Comparison of ENCODE assay signal across 9 cellular contexts in the genomic region with DNA sequence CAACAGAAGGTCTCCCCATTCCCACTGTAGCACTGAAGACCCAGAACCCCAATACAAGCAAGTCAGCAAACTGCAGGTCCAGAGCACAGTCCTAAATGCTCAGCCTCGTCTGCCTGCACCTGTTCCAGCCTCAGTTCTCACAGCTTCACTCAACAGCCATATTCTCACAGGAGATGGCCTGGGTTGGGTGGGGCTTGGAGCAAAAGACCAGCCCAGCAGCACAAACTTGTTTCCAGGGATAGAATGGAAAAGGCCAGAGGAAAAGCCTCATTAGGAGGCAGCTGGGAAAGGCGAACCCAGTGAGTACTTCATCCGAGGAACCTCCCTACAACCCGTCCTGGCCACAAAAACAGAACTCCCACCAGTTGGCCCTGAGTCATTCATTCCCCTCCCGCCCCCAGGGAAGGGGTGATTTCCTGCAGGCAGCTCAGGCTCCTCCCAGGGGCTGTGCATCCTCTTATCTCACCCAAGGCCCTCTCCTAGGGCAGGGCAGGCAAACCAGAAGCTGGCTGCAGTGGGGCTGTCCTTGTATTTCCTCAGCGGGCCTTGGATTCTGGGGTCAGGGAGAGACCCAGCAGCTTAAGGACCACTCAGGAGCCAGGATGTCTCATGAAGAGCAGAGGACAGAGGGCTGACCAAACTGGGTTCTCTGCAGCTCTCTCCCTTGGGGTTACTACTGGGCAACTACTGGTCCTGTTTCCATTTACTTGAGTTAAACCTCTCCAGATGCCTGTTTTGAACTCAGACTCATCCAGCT. TPM values are rescaled to one million over a fixed set of nuclear protein-coding genes. Genes with fewer than 3 reads are reported as not detected.
A peak's percentile ranks its signal among the peaks of the same experiment; 100 is the strongest.
DNase-seq lines count a peak whose midpoint lies in the region; ATAC-seq, FAIRE-seq and TF ChIP-seq lines count a peak whose summit lies in the region.
"Had no signal": no experiment of that assay in that cellular context is flagged by ENCODE, and none has a peak within 500 bp of the region (broad histone marks: within the 10 kb centered on the region; RNA-seq: fewer than 3 reads in every experiment).

No MANE protein-coding gene starts in this region.

- H3K4me1 ChIP-seq in kidney (ENCODE audit: control insufficient read depth in 1 of 2, insufficient read depth in 1 of 2, low read depth in 1 of 2, low read length in 2 of 2), result no peaks in the 10 kb centered on the region

- no peak overlapping the region for H3K4me3 ChIP-seq in BJ (ENCODE audit: low read depth, low read length)
- no peak overlapping the region for H3K4me3 ChIP-seq in kidney (ENCODE audit: low read length in 2 of 2)
- H3K4me3 ChIP-seq in WERI-Rb-1 (ENCODE audit: low read depth, low read length), result no peak overlapping the region

- H3K4me1 Mint-ChIP-seq in activated naive CD4-positive, alpha-beta T cell treated with anti-CD3 and anti-CD28 coated beads for 36 hours (ENCODE audit: low read depth), result peaks cover 11% of the 10 kb centered on the region
- H3K4me1 Mint-ChIP-seq: central memory CD8-positive, alpha-beta T cell had no signal

- H3K4me3 Mint-ChIP-seq in activated naive CD4-positive, alpha-beta T cell treated with anti-CD3 and anti-CD28 coated beads for 36 hours, result no peak overlapping the region
- H3K4me3 Mint-ChIP-seq: central memory CD8-positive, alpha-beta T cell had no signal

- TF ChIP-seq CTCF in BJ (IDR thresholded peaks at IDR 0.05; ENCODE audit: insufficient read depth, low read depth, low read length), result no peak
- TF ChIP-seq CTCF in kidney (IDR thresholded peaks at IDR 0.05; ENCODE audit: borderline replicate concordance, extremely low read depth, insufficient read depth), result no peak
- no peak for TF ChIP-seq CTCF in WERI-Rb-1 (IDR thresholded peaks at IDR 0.05; ENCODE audit: low read depth, low read length)

- intact Hi-C loops in activated naive CD4-positive, alpha-beta T cell treated with anti-CD3 and anti-CD28 coated beads for 36 hours (cut with micrococcal nuclease), result no loop called here
- intact Hi-C loops in kidney (cut with DNase I), result no loop called here

- no peak for ATAC-seq in HG03045 (IDR thresholded peaks at IDR 0.05; ENCODE audit: unreplicated experiment)
- ATAC-seq in HG02840 (IDR thresholded peaks at IDR 0.05; ENCODE audit: low FRiP score, unreplicated experiment), result no peak

- H3K9me3 ChIP-seq in kidney (ENCODE audit: control insufficient read depth in 1 of 2, low read length in 2 of 2) (peaks cover 0 to 5% of the 10 kb centered on the region in 2 donors), WERI-Rb-1 (ENCODE audit: severe bottlenecking) (peaks cover 14% of the 10 kb centered on the region)

- no peaks in the 10 kb centered on the region for H3K27me3 Mint-ChIP-seq in activated naive CD4-positive, alpha-beta T cell treated with anti-CD3 and anti-CD28 coated beads for 36 hours (ENCODE audit: low read depth)

- DNase-seq in BJ (ENCODE audit: low read depth), result peak; percentile 38
- peak; percentile 90 to 91 for DNase-seq in Kasumi-1 (lab: John Stamatoyannopoulos, UW)
- peak; percentile 76 for DNase-seq in activated naive CD4-positive, alpha-beta T cell treated with anti-CD3 and anti-CD28 coated beads for 36 hours
- peak; percentile 82 for DNase-seq in kidney
- DNase-seq in stimulated activated CD8-positive, alpha-beta memory T cell treated with anti-CD3 and anti-CD28 coated beads, Interleukin-15, amount 100 ng/mL, for 4 hours (ENCODE audit: low read depth in 2 of 2), result peak; percentile 13 to 24
- DNase-seq in WERI-Rb-1, result no peak

- H3K36me3 Mint-ChIP-seq in activated naive CD4-positive, alpha-beta T cell treated with anti-CD3 and anti-CD28 coated beads for 36 hours (ENCODE audit: low read depth), result no peaks in the 10 kb centered on the region

- H3K27me3 ChIP-seq in BJ (ENCODE audit: control insufficient read depth, insufficient read depth, low read length), result no peaks in the 10 kb centered on the region
- H3K27me3 ChIP-seq in WERI-Rb-1 (ENCODE audit: insufficient read depth, low read depth, severe bottlenecking), result no peaks in the 10 kb centered on the region

- FAIRE-seq in kidney (lab: Jason Lieb, UNC), result no peak

- peaks cover 6% of the 10 kb centered on the region for H3K9me3 Mint-ChIP-seq in activated naive CD4-positive, alpha-beta T cell treated with anti-CD3 and anti-CD28 coated beads for 36 hours
- H3K9me3 Mint-ChIP-seq: central memory CD8-positive, alpha-beta T cell had no signal

- H3K9ac ChIP-seq in kidney (ENCODE audit: low read length in 2 of 2), result no peak overlapping the region

- H3K27ac ChIP-seq in kidney (ENCODE audit: low read depth in 2 of 2, low read length in 2 of 2) (no peak overlapping the region), WERI-Rb-1 (no peak overlapping the region)

- H3K36me3 ChIP-seq in BJ (ENCODE audit: control insufficient read depth, insufficient read depth, low read length) (no peaks in the 10 kb centered on the region), kidney (ENCODE audit: control insufficient read depth in 1 of 2, insufficient read depth in 2 of 2, low read length in 2 of 2) (no peaks in the 10 kb centered on the region), WERI-Rb-1 (no peaks in the 10 kb centered on the region)

- POLR2A ChIA-PET in BJ (lab: Charles Lee), result no interaction called here

- CTCF ChIA-PET in BJ (lab: Yijun Ruan, JAX), result interaction anchor here (0.8 to 1.3 kb wide), 3 partner anchors 14 to 103 kb away, joined by 3 to 4 read pairs (median 3); no protein-coding TSS in a partner anchor
- CTCF ChIA-PET in activated naive CD4-positive, alpha-beta T cell treated with anti-CD3 and anti-CD28 coated beads for 36 hours (lab: Charles Lee), result interaction anchor here (1.1 kb wide), 1 partner anchor 356 kb away, joined by 3 read pairs; no protein-coding TSS in a partner anchor

- H3K27ac Mint-ChIP-seq in activated naive CD4-positive, alpha-beta T cell treated with anti-CD3 and anti-CD28 coated beads for 36 hours, result no peak overlapping the region

RNA-seq across cellular contexts. Expression of a gene that starts 7.4 kb away (rescaled TPM):
- polyA plus RNA-seq in BJ (2011; rRNA removed), result not detected in 2 replicates
- 0.67 TPM in 1 of 2 replicates, not detected in the other for polyA minus RNA-seq in BJ (2011; rRNA and poly(A)+ RNA removed)
- total RNA-seq in activated naive CD4-positive, alpha-beta T cell treated with anti-CD3 and anti-CD28 coated beads for 36 hours, result not detected
- 0.25 TPM for total RNA-seq in kidney
- polyA plus RNA-seq in kidney (ENCODE audit: insufficient read depth, low read depth, low replicate concordance), result not detected

RNA-seq across cellular contexts. Expression of a gene that starts 28.6 kb away (rescaled TPM):
- polyA plus RNA-seq in BJ (2011; rRNA removed) (58.4 and 107 TPM in 2 replicates), kidney (ENCODE audit: insufficient read depth, low read depth, low replicate concordance) (3.9 TPM)
- polyA minus RNA-seq in BJ (2011; rRNA and poly(A)+ RNA removed), result 72.8 and 96.5 TPM in 2 replicates
- 100 to 1,000 TPM; 179 to 194 TPM for total RNA-seq in activated naive CD4-positive, alpha-beta T cell treated with anti-CD3 and anti-CD28 coated beads for 36 hours
- 2.7 TPM for total RNA-seq in kidney

RNA-seq across cellular contexts. Expression of a gene that starts 29.4 kb away (rescaled TPM):
- polyA plus RNA-seq in BJ (2011; rRNA removed), result 0.05 TPM in 1 of 2 replicates, not detected in the other
- not detected in 2 replicates for polyA minus RNA-seq in BJ (2011; rRNA and poly(A)+ RNA removed)
- total RNA-seq in activated naive CD4-positive, alpha-beta T cell treated with anti-CD3 and anti-CD28 coated beads for 36 hours, result not detected
- total RNA-seq in kidney, result 46.3 TPM
- 15.0 TPM for polyA plus RNA-seq in kidney (ENCODE audit: insufficient read depth, low read depth, low replicate concordance)

RNA-seq across cellular contexts. Expression of a gene that starts 37.6 kb away (rescaled TPM):
- 263 and 287 TPM in 2 replicates for polyA plus RNA-seq in BJ (2011; rRNA removed)
- polyA minus RNA-seq in BJ (2011; rRNA and poly(A)+ RNA removed), result 82.3 and 130 TPM in 2 replicates
- 10 to 100 TPM; 42.8 to 44.2 TPM for total RNA-seq in activated naive CD4-positive, alpha-beta T cell treated with anti-CD3 and anti-CD28 coated beads for 36 hours
- total RNA-seq in kidney, result 85.1 TPM
- polyA plus RNA-seq in kidney (ENCODE audit: insufficient read depth, low read depth, low replicate concordance), result 86.0 TPM

RNA-seq across cellular contexts. Expression of a gene that starts 44.8 kb away (rescaled TPM):
- not detected in 2 replicates for polyA plus RNA-seq in BJ (2011; rRNA removed)
- not detected in 2 replicates for polyA minus RNA-seq in BJ (2011; rRNA and poly(A)+ RNA removed)
- not detected for total RNA-seq in activated naive CD4-positive, alpha-beta T cell treated with anti-CD3 and anti-CD28 coated beads for 36 hours
- 21.1 TPM for total RNA-seq in kidney
- 33.3 TPM for polyA plus RNA-seq in kidney (ENCODE audit: insufficient read depth, low read depth, low replicate concordance)

Comparison
In these comparisons a context has a peak if more than half of its experiments do, and no peak if none do; other contexts are left out.
1. RNA of a gene that starts 28.6 kb away (total RNA-seq): 179 to 194 TPM in activated naive CD4-positive, alpha-beta T cell treated with anti-CD3 and anti-CD28 coated beads for 36 hours; 2.7 TPM in kidney (single experiment); every median in the first group is over 10 times any median in the second.
2. RNA of a gene that starts 29.4 kb away (total RNA-seq): 46.3 TPM in kidney (single experiment); not detected in activated naive CD4-positive, alpha-beta T cell treated with anti-CD3 and anti-CD28 coated beads for 36 hours; every median in the first group is over 10 times any median in the second.